17 cellular contexts compared by ENCODE assay signal in genomic region chr4:118712872-118713271, GRCh38. TPM values are rescaled to one million over a fixed set of nuclear protein-coding genes. Genes with fewer than 3 reads are reported as not detected.
A peak's percentile ranks its signal among the peaks of the same experiment; 100 is the strongest.
DNase-seq lines count a peak whose midpoint lies in the region; ATAC-seq and TF ChIP-seq lines count a peak whose summit lies in the region.
"Had no signal": no experiment of that assay in that cellular context is flagged by ENCODE, and none has a peak within 500 bp of the region (broad histone marks: within the 10 kb centered on the region; RNA-seq: fewer than 3 reads in every experiment).

No MANE protein-coding gene starts in this region.

- H3K27me3 Mint-ChIP-seq in CD4-positive, alpha-beta memory T cell: no peaks in the 10 kb centered on the region
- H3K27me3 Mint-ChIP-seq in central memory CD8-positive, alpha-beta T cell: no peaks in the 10 kb centered on the region
- H3K27me3 Mint-ChIP-seq: naive thymus-derived CD8-positive, alpha-beta T cell had no signal

- H3K9me3 Mint-ChIP-seq in CD4-positive, alpha-beta memory T cell: no peaks in the 10 kb centered on the region
- no peaks in the 10 kb centered on the region for H3K9me3 Mint-ChIP-seq in central memory CD8-positive, alpha-beta T cell
- H3K9me3 Mint-ChIP-seq: naive thymus-derived CD8-positive, alpha-beta T cell had no signal

- no peak overlapping the region for H3K4me3 Mint-ChIP-seq in CD4-positive, alpha-beta memory T cell
- H3K4me3 Mint-ChIP-seq in central memory CD8-positive, alpha-beta T cell: no peak overlapping the region
- H3K4me3 Mint-ChIP-seq: naive thymus-derived CD8-positive, alpha-beta T cell had no signal

- CTCF ChIA-PET in CD4-positive, alpha-beta memory T cell (lab: Charles Lee; ENCODE audit: partially characterized antibody): no interaction called here
- CTCF ChIA-PET in OCI-LY7 (lab: Charles Lee; ENCODE audit: unreplicated experiment): no interaction called here

- H3K9me2 ChIP-seq in OCI-LY7 (ENCODE audit: insufficient read depth, low read length): no peaks in the 10 kb centered on the region

- POLR2A ChIA-PET in CD4-positive, alpha-beta memory T cell (lab: Charles Lee; ENCODE audit: partially characterized antibody): no interaction called here
- POLR2A ChIA-PET in OCI-LY7 (lab: Charles Lee): interaction anchor here (0.5 to 0.7 kb wide), 2 partner anchors 809 to 1727 kb away, joined by 3 to 4 read pairs; no protein-coding TSS in a partner anchor

- H3K27ac Mint-ChIP-seq in CD4-positive, alpha-beta memory T cell: peak overlapping the region in 4 of 7 donors; percentile 12 to 87 (median 34)
- peak overlapping the region; percentile 59 for H3K27ac Mint-ChIP-seq in central memory CD8-positive, alpha-beta T cell (ENCODE audit: low read depth)

- no peaks in the 10 kb centered on the region for H3K27me3 ChIP-seq in CD4-positive, alpha-beta memory T cell (ENCODE audit: insufficient read depth, low read length)
- H3K27me3 ChIP-seq in sigmoid colon: no peaks in the 10 kb centered on the region
- H3K27me3 ChIP-seq: ascending aorta, BE2C, esophagus muscularis mucosa had no signal

- no peak overlapping the region for H2AFZ ChIP-seq in OCI-LY7 (ENCODE audit: low read length)

- no peaks in the 10 kb centered on the region for H3K9me3 ChIP-seq in CD4-positive, alpha-beta memory T cell (ENCODE audit: control insufficient read depth in 1 of 2, low read length in 2 of 2)
- no peaks in the 10 kb centered on the region for H3K9me3 ChIP-seq in sigmoid colon
- H3K9me3 ChIP-seq in OCI-LY7 (ENCODE audit: low read length): no peaks in the 10 kb centered on the region
- H3K9me3 ChIP-seq: ascending aorta, BE2C, esophagus muscularis mucosa had no signal

- H4K20me1 ChIP-seq in OCI-LY7 (ENCODE audit: insufficient read depth, low read length): no peaks in the 10 kb centered on the region

- no peak overlapping the region for H3K4me2 ChIP-seq in OCI-LY7 (ENCODE audit: low read length)
- H3K4me2 ChIP-seq: KMS-11 had no signal

- intact Hi-C loops in CD4-positive, alpha-beta memory T cell (cut with micrococcal nuclease): no loop called here
- intact Hi-C loops in sigmoid colon (cut with DNase I) (no loop called here), OCI-LY7 (cut with micrococcal nuclease; ENCODE audit: unreplicated experiment) (no loop called here)

- ATAC-seq in GM18502 (IDR thresholded peaks at IDR 0.05; ENCODE audit: poor library complexity, unreplicated experiment): peak; percentile 39
- peak; percentile 45 for ATAC-seq in HG03342 (IDR thresholded peaks at IDR 0.05; ENCODE audit: unreplicated experiment)
- ATAC-seq in central memory CD8-positive, alpha-beta T cell (replicated peaks; ENCODE audit: extremely low read depth, poor library complexity, severe bottlenecking): no peak
- ATAC-seq in HG03196 (IDR thresholded peaks at IDR 0.05; ENCODE audit: unreplicated experiment): no peak
- ATAC-seq in GM21390 (IDR thresholded peaks at IDR 0.05; ENCODE audit: unreplicated experiment): no peak
- ATAC-seq: naive thymus-derived CD8-positive, alpha-beta T cell had no signal

- DNase-seq in CD4-positive, alpha-beta memory T cell: no peak
- DNase-seq in central memory CD8-positive, alpha-beta T cell (ENCODE audit: low spot score in 2 of 2): no peak
- DNase-seq in sigmoid colon (no peak), OCI-LY7 (ENCODE audit: low spot score) (no peak)
- DNase-seq: BE2C; DMS53; hippocampal formation; naive thymus-derived CD8-positive, alpha-beta T cell; NCI-H146; NCI-H510A treated with DMSO at 0.1 percent for 48 hours had no signal

- no peaks in the 10 kb centered on the region for H3K79me2 ChIP-seq in OCI-LY7 (ENCODE audit: insufficient read depth, low read depth, low read length)

- TF ChIP-seq CTCF in sigmoid colon (IDR thresholded peaks at IDR 0.05): no peak
- no peak for TF ChIP-seq CTCF in OCI-LY7 (conservative IDR thresholded peaks at IDR 0.05; ENCODE audit: low read length)

- no TSS peak for BruUV-seq in OCI-LY7 (replicated peaks; lab: Mats Ljungman, UMichigan)

- no peak overlapping the region for H3K27ac ChIP-seq in CD4-positive, alpha-beta memory T cell (ENCODE audit: low read depth, low read length)
- H3K27ac ChIP-seq in sigmoid colon: no peak overlapping the region
- no peak overlapping the region for H3K27ac ChIP-seq in OCI-LY7 (ENCODE audit: low read depth, low read length, poor library complexity, severe bottlenecking)
- H3K27ac ChIP-seq: ascending aorta, esophagus muscularis mucosa, KMS-11 had no signal

- H3K36me3 Mint-ChIP-seq in CD4-positive, alpha-beta memory T cell: peaks cover 38 to 50% of the 10 kb centered on the region in 2 donors
- H3K36me3 Mint-ChIP-seq in central memory CD8-positive, alpha-beta T cell (ENCODE audit: insufficient read depth): peaks cover 35% of the 10 kb centered on the region

- TF ChIP-seq EP300 in sigmoid colon (IDR thresholded peaks at IDR 0.05): no peak

- TF ChIP-seq POLR2A in sigmoid colon (IDR thresholded peaks at IDR 0.05): no peak

- peaks cover 0 to 3% (median 0%) of the 10 kb centered on the region in 4 donors for H3K4me1 Mint-ChIP-seq in CD4-positive, alpha-beta memory T cell
- no peaks in the 10 kb centered on the region for H3K4me1 Mint-ChIP-seq in central memory CD8-positive, alpha-beta T cell

- WGBS in sigmoid colon, 2 donors: 88 to 92% methylated on average over 1 of the region's 1 CpG

- H3K4me1 ChIP-seq in CD4-positive, alpha-beta memory T cell (ENCODE audit: insufficient read depth, low read length): no peaks in the 10 kb centered on the region
- H3K4me1 ChIP-seq in sigmoid colon (no peaks in the 10 kb centered on the region), OCI-LY7 (ENCODE audit: insufficient read depth, low read length, poor library complexity, severe bottlenecking) (no peaks in the 10 kb centered on the region)
- H3K4me1 ChIP-seq: ascending aorta, BE2C, esophagus muscularis mucosa had no signal

- peaks cover 20% of the 10 kb centered on the region for H3K36me3 ChIP-seq in CD4-positive, alpha-beta memory T cell (ENCODE audit: insufficient read depth, low read length)
- H3K36me3 ChIP-seq in sigmoid colon (peaks cover 8 to 56% (median 14%) of the 10 kb centered on the region in 4 donors), OCI-LY7 (ENCODE audit: insufficient read depth, low read length) (peaks cover 62% of the 10 kb centered on the region)

- no peak overlapping the region for H3K4me3 ChIP-seq in CD4-positive, alpha-beta memory T cell (ENCODE audit: low read length in 2 of 2)
- H3K4me3 ChIP-seq in sigmoid colon (no peak overlapping the region), OCI-LY7 (ENCODE audit: low read depth, low read length, poor library complexity, severe bottlenecking) (no peak overlapping the region)
- H3K4me3 ChIP-seq: ascending aorta, esophagus muscularis mucosa had no signal

RNA-seq across cellular contexts. Expression of gene METTL14, which starts 27.7 kb away (rescaled TPM):
- 10 to 100 TPM; 67.2 to 70.5 TPM for total RNA-seq in CD4-positive, alpha-beta memory T cell
- polyA plus RNA-seq in CD4-positive, alpha-beta memory T cell: 10 to 100 TPM; 23.6 to 50.8 TPM
- total RNA-seq in sigmoid colon (10 to 100 TPM; 13.8 to 54.6 (median 33.2) TPM), OCI-LY7 (2022) (41.7 and 45.7 TPM in 2 replicates)
- 10 to 100 TPM in 1 of 3 donors, 1 to 10 TPM in 2; 6.2 to 13.8 (median 9.4) TPM for polyA plus RNA-seq in sigmoid colon
- 17.5 and 36.2 TPM in 2 replicates for total RNA-seq in OCI-LY7 (2014; rRNA removed; shearing (Covaris generic))

Comparison
In these comparisons a context has a peak if more than half of its experiments do, and no peak if none do; other contexts are left out.
1. ATAC-seq: peak in GM18502 (single experiment) and HG03342 (single experiment); none in central memory CD8-positive, alpha-beta T cell (single experiment), HG03196 (single experiment) and GM21390 (single experiment).